In the genomic region with DNA sequence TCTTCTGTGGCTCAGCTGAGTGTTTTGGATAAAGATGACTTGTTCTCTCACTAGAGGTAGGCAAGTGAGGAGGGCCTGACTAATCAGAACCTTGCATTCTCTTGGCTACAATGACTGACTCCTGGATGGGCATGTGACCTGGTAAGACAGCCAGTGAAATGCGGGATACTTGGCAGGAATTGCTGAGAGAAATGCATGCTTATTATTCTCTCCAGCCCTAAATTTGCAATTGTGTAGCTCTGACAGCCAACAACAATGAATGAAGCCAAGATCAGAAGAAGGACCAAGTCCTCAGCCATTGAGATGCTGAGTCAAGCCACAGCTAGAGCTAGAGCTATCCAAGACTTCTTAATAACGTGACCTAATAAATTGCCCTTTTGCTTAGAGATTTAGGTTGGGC, we compare ENCODE assay signal across 16 cellular contexts.
DNase-seq lines count a peak whose midpoint lies in the region; ATAC-seq, FAIRE-seq and TF ChIP-seq lines count a peak whose summit lies in the region.
"Had no signal": no experiment of that assay in that cellular context is flagged by ENCODE, and none has a peak within 500 bp of the region (broad histone marks: within the 10 kb centered on the region; RNA-seq: fewer than 3 reads in every experiment).

No MANE protein-coding gene starts in this region.

- H3K4me1 ChIP-seq in OCI-LY1 (ENCODE audit: insufficient read depth, low read length, severe bottlenecking) (peaks cover 34% of the 10 kb centered on the region), endodermal cell (ENCODE audit: control insufficient read depth, insufficient read depth, low read length) (no peaks in the 10 kb centered on the region)
- H3K4me1 ChIP-seq: A549, Peyer's patch had no signal

- H3K27me3 ChIP-seq in OCI-LY1 (ENCODE audit: insufficient read depth, low read length) (no peaks in the 10 kb centered on the region), endodermal cell (ENCODE audit: control insufficient read depth, insufficient read depth, low read length, poor library complexity, severe bottlenecking) (no peaks in the 10 kb centered on the region)
- H3K27me3 ChIP-seq: Peyer's patch had no signal

- H2AFZ ChIP-seq in OCI-LY1 (ENCODE audit: low read length), result no peak overlapping the region

- no peak for FAIRE-seq in H54 (lab: Jason Lieb, UNC)
- FAIRE-seq: A549 had no signal

- no peaks in the 10 kb centered on the region for H3F3A ChIP-seq in OCI-LY1 (ENCODE audit: insufficient read depth, low read length)

- H3K4me1 Mint-ChIP-seq in endodermal cell, result peaks cover 20% of the 10 kb centered on the region

- no peaks in the 10 kb centered on the region for H3K36me3 ChIP-seq in OCI-LY1 (ENCODE audit: insufficient read depth, low read length)
- no peaks in the 10 kb centered on the region for H3K36me3 ChIP-seq in endodermal cell (ENCODE audit: control insufficient read depth, insufficient read depth, low read length)
- H3K36me3 ChIP-seq: Peyer's patch had no signal

- ATAC-seq in HG03196 (IDR thresholded peaks at IDR 0.05; ENCODE audit: unreplicated experiment) (no peak), GM21390 (IDR thresholded peaks at IDR 0.05; ENCODE audit: unreplicated experiment) (no peak)
- ATAC-seq: A549, Right ventricle myocardium inferior had no signal

- H3K9me3 Mint-ChIP-seq in endodermal cell, result peaks cover 3% of the 10 kb centered on the region

- H3K9ac ChIP-seq in OCI-LY1 (ENCODE audit: low read length), result no peak overlapping the region
- H3K9ac ChIP-seq in endodermal cell (ENCODE audit: extremely low read depth, low read length, poor library complexity, severe bottlenecking), result no peak overlapping the region
- H3K9ac ChIP-seq: SK-N-SH had no signal

- H3K79me2 ChIP-seq in OCI-LY1 (ENCODE audit: insufficient read depth, low read length), result no peaks in the 10 kb centered on the region

- H3K9me3 ChIP-seq in OCI-LY1 (ENCODE audit: low read length) (0 out of 2 replicates have a peak, but pooled peaks cover 2% of the 10 kb centered on the region), endodermal cell (ENCODE audit: control insufficient read depth, low read length) (no peaks in the 10 kb centered on the region)
- H3K9me3 ChIP-seq: A549, Peyer's patch, SK-N-SH had no signal

- no peak overlapping the region for H3K4me3 Mint-ChIP-seq in endodermal cell

- in situ Hi-C loops in G401 (cut with HindIII; ENCODE audit: low sequenced_read_pairs), result no loop called here

- no peak overlapping the region for H3K4me3 ChIP-seq in OCI-LY1 (ENCODE audit: low read depth, low read length, poor library complexity, severe bottlenecking)
- no peak overlapping the region for H3K4me3 ChIP-seq in endodermal cell (ENCODE audit: low read length)
- H3K4me3 ChIP-seq: A549, Peyer's patch had no signal

- TF ChIP-seq CTCF in OCI-LY1 (IDR thresholded peaks at IDR 0.05; ENCODE audit: low read length), result no peak
- TF ChIP-seq CTCF in endodermal cell (conservative IDR thresholded peaks at IDR 0.05), result no peak

- no peaks in the 10 kb centered on the region for H3K9me2 ChIP-seq in OCI-LY1 (ENCODE audit: low read depth, low read length)
- H3K9me2 ChIP-seq: SK-N-SH had no signal

- TF ChIP-seq POLR2A in H54 (IDR thresholded peaks at IDR 0.05; ENCODE audit: low read depth, low read length), result no peak

- no peaks in the 10 kb centered on the region for H3K36me3 Mint-ChIP-seq in endodermal cell (ENCODE audit: low read depth)

- no peak overlapping the region; the same call in 1 of the 2 replicates for H3K4me2 ChIP-seq in OCI-LY1 (ENCODE audit: low read length)
- H3K4me2 ChIP-seq: A549, SK-N-SH had no signal

- no peaks in the 10 kb centered on the region for H3K27me3 Mint-ChIP-seq in endodermal cell (ENCODE audit: insufficient read depth)

- H4K20me1 ChIP-seq in OCI-LY1 (ENCODE audit: insufficient read depth, low read length), result no peaks in the 10 kb centered on the region

- WGBS in endodermal cell (ENCODE audit: insufficient coverage in 1 of 2, insufficient read length in 1 of 2), 2 experiments, result 46 to 58% methylated on average over 2 of the region's 2 CpGs

- no peak overlapping the region for H3K27ac Mint-ChIP-seq in endodermal cell

- peak; percentile 77 for DNase-seq in G401 (ENCODE audit: low spot score)
- DNase-seq in endodermal cell, result peak; percentile 36
- DNase-seq in kidney tubule cell (ENCODE audit: low spot score), result peak; percentile 2
- no peak for DNase-seq in NCI-H187 treated with DMSO at 0.1 percent for 48 hours (lab: John Stamatoyannopoulos, UW)
- no peak for DNase-seq in H54 (ENCODE audit: insufficient read length, low spot score)
- DNase-seq: MM.1S, NCI-H1092 treated with DMSO at 0.1 percent for 48 hours, NCI-H226, NCI-H524 treated with DMSO at 0.1 percent for 48 hours, Peyer's patch, SK-N-SH had no signal

- H3K27ac ChIP-seq in OCI-LY1 (ENCODE audit: low read depth, low read length, poor library complexity, severe bottlenecking) (peak overlapping the region; percentile 66), endodermal cell (ENCODE audit: low read depth, low read length) (no peak overlapping the region)
- H3K27ac ChIP-seq: A549, Peyer's patch had no signal

Comparison
In these comparisons a context has a peak if more than half of its experiments do, and no peak if none do; other contexts are left out.
1. DNase-seq: peak in G401 (single experiment), endodermal cell (single experiment) and kidney tubule cell (single experiment); none in NCI-H187 treated with DMSO at 0.1 percent for 48 hours (single experiment) and H54 (single experiment).